11 cellular contexts compared by ENCODE assay signal in genomic region chr6:144411506-144412165, GRCh38.
A peak's percentile ranks its signal among the peaks of the same experiment; 100 is the strongest.
DNase-seq lines count a peak whose midpoint lies in the region; ATAC-seq, FAIRE-seq and TF ChIP-seq lines count a peak whose summit lies in the region.
"Had no signal": no experiment of that assay in that cellular context is flagged by ENCODE, and none has a peak within 500 bp of the region (broad histone marks: within the 10 kb centered on the region; RNA-seq: fewer than 3 reads in every experiment).

No MANE protein-coding gene starts in this region.

- H3K4me3 ChIP-seq in GM12878 = no peak overlapping the region
- H3K4me3 ChIP-seq in tibial nerve = no peak overlapping the region

- no peaks in the 10 kb centered on the region; the same call in none of the 2 replicates for H3K79me2 ChIP-seq in GM12878 (ENCODE audit: control insufficient read depth, insufficient read depth, low read length)

- no peak for FAIRE-seq in GM12878 (lab: Jason Lieb, UNC)

- H2AFZ ChIP-seq in GM12878 (ENCODE audit: control insufficient read depth, low read depth, low read length) = no peak overlapping the region

- H3K36me3 ChIP-seq in GM12878 (ENCODE audit: control insufficient read depth in 2 of 2, insufficient read depth in 2 of 2, low read length in 1 of 2) (no peaks in the 10 kb centered on the region), tibial nerve (no peaks in the 10 kb centered on the region)

- no TSS peak for BruUV-seq in GM12878 (replicated peaks; lab: Mats Ljungman, UMichigan)

- intact Hi-C loops in GM12878 (cut with micrococcal nuclease; ENCODE audit: unreplicated experiment) = no loop called here

- no peak for TF ChIP-seq EP300 in GM12878 (IDR thresholded peaks at IDR 0.05; ENCODE audit: borderline replicate concordance in 1 of 2, control insufficient read depth in 1 of 2, low read depth in 2 of 2, low read length in 2 of 2)
- TF ChIP-seq EP300 in tibial nerve (IDR thresholded peaks at IDR 0.05) = no peak

- H3K4me1 ChIP-seq in GM12878 (ENCODE audit: control insufficient read depth, insufficient read depth, low read length) = no peaks in the 10 kb centered on the region
- H3K4me1 ChIP-seq in tibial nerve = peaks cover 4 to 82% (median 25%) of the 10 kb centered on the region in 4 donors

- H3K4me2 ChIP-seq in GM12878 (ENCODE audit: control insufficient read depth, insufficient read depth) = no peak overlapping the region

- peak; percentile 52 for ATAC-seq in HG03432 (IDR thresholded peaks at IDR 0.05; ENCODE audit: unreplicated experiment)
- peak; percentile 54 for ATAC-seq in GM12878

- H3K27ac ChIP-seq in GM12878 (ENCODE audit: control insufficient read depth, insufficient read depth) (no peak overlapping the region), tibial nerve (peak overlapping the region in 2 of 4 donors; percentile 4 to 12)
- H3K27ac ChIP-seq: 22Rv1 had no signal

- H3K9me3 ChIP-seq in GM12878 (replicated peaks; ENCODE audit: control insufficient read depth, insufficient read depth, low read length) (no peaks in the 10 kb centered on the region), tibial nerve (no peaks in the 10 kb centered on the region)

- WGBS in GM12878 (ENCODE audit: insufficient coverage, insufficient replicate concordance, low lambda C conversion rate, missing lambda C conversion rate) = 72% methylated on average over 6 of the region's 6 CpGs
- 52 to 61% methylated on average over 6 of the region's 6 CpGs for WGBS in tibial nerve, 2 donors

- DNase-seq in NCI-H1417 (lab: John Stamatoyannopoulos, UW) (peak in 2 of 3 experiments; percentile 32 to 57), NCI-H1417 treated with DMSO at 0.1 percent for 48 hours (lab: John Stamatoyannopoulos, UW) (no peak), GM12878 (ENCODE audit: low read depth, low spot score) (no peak), pons (ENCODE audit: low spot score) (peak; percentile 29), occipital lobe (lab: John Stamatoyannopoulos, UW) (no peak), NCI-H2196 (lab: John Stamatoyannopoulos, UW; ENCODE audit: unreplicated experiment) (no peak), tibial nerve (ENCODE audit: low spot score in 2 of 2) (no peak)
- DNase-seq: activated B cell treated with CpG ODN at 0.5 μM for 24 hours, NCI-H226 had no signal

- TF ChIP-seq POLR2A in GM12878 (IDR thresholded peaks at IDR 0.05; ENCODE audit: low read depth, low read length) (no peak), tibial nerve (IDR thresholded peaks at IDR 0.05) (no peak)

- no peaks in the 10 kb centered on the region for H4K20me1 ChIP-seq in GM12878 (ENCODE audit: control insufficient read depth, insufficient read depth)

- TF ChIP-seq CTCF in GM12878 (IDR thresholded peaks at IDR 0.05 in 2 of 3, conservative IDR thresholded peaks at IDR 0.05 in 1 of 3; ENCODE audit: control insufficient read depth in 2 of 3, extremely low read depth in 1 of 3, insufficient read depth in 1 of 3, low read depth in 3 of 3, low read length in 3 of 3) = no peak
- no peak for TF ChIP-seq CTCF in tibial nerve (IDR thresholded peaks at IDR 0.05)

- no peak for TF ChIP-seq RAD21 in GM12878 (IDR thresholded peaks at IDR 0.05; ENCODE audit: insufficient read depth, low read depth, low read length)

- in situ Hi-C loops in GM12878 (cut with MboI) = no loop called here

- H3K27me3 ChIP-seq in GM12878 (replicated peaks in 1 of 2; ENCODE audit: control insufficient read depth in 2 of 2, insufficient read depth in 2 of 2, low read length in 1 of 2) (no peaks in the 10 kb centered on the region), tibial nerve (no peaks in the 10 kb centered on the region)

- H3K9ac ChIP-seq in GM12878 (ENCODE audit: control insufficient read depth, insufficient read depth, low read length) = no peak overlapping the region

- POLR2A ChIA-PET in GM12878 (lab: Charles Lee) = no interaction called here

- CTCF ChIA-PET in GM12878 (lab: Yijun Ruan, JAX) = no interaction called here

- RAD21 ChIA-PET in GM12878 (lab: Charles Lee; ENCODE audit: unreplicated experiment) = no interaction called here

- SMC1A ChIA-PET in GM12878 (lab: Charles Lee; ENCODE audit: uncharacterized antibody, unreplicated experiment) = no interaction called here

TF ChIP-seq in GM12878, 131 proteins besides CTCF, POLR2A, EP300 and RAD21:
- peak; percentile 10; the same call in 1 of the 2 replicates for TF ChIP-seq SPI1 (IDR thresholded peaks at IDR 0.05; ENCODE audit: borderline replicate concordance, insufficient read depth, low read depth, low read length)
- no peak for TF ChIP-seq ZBTB4 (CRISPR knock-in tag; IDR thresholded peaks at IDR 0.05)
- no peak for TF ChIP-seq ZNF217 (IDR thresholded peaks at IDR 0.05)
- no peak for TF ChIP-seq HDAC6 (IDR thresholded peaks at IDR 0.05; ENCODE audit: unreplicated experiment)
- TF ChIP-seq MTA2 (IDR thresholded peaks at IDR 0.05; ENCODE audit: low read depth) = peak; percentile 25; the same call in 1 of the 2 replicates

Comparison
In these comparisons a context has a peak if more than half of its experiments do, and no peak if none do; other contexts are left out.
1. DNase-seq: peak in NCI-H1417 (2 of 3) and pons (single experiment); none in NCI-H1417 treated with DMSO at 0.1 percent for 48 hours (single experiment), GM12878 (single experiment), occipital lobe (single experiment), NCI-H2196 (single experiment) and tibial nerve (0 of 2).